Comparison of ENCODE assay signal across 12 cellular contexts in the genomic region with DNA sequence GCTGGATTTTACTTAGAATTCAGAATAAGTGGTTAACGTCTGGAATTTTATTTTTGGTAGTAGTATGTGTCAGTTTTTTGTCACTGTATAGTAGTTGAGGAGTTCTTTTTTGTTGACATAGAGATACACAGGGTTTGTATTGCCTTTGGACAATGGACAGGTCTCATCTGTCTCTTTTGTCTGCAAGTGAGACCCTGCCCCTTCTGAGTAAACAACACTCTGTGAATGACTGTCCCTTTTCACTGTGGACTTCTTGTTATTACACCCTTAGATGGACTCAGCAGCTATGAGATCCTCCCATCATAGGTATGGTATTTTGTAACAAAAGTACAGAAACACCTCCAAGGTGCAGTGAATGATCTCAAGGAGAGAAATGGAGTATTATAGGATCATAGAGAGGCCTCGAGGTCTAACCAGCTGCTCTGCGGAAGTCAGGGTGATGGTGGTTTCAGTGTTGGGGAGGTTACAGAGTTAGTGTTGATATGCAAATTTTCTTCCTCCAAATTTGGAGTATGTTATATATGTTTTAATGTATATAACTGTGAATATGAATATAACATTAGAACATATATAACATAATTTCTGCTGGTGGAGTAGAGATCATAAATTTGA. TPM values are rescaled to one million over a fixed set of nuclear protein-coding genes. Genes with fewer than 3 reads are reported as not detected.
DNase-seq lines count a peak whose midpoint lies in the region; ATAC-seq and TF ChIP-seq lines count a peak whose summit lies in the region.
"Had no signal": no experiment of that assay in that cellular context is flagged by ENCODE, and none has a peak within 500 bp of the region (broad histone marks: within the 10 kb centered on the region; RNA-seq: fewer than 3 reads in every experiment).

No MANE protein-coding gene starts in this region.

- H4K20me1 ChIP-seq in Loucy (ENCODE audit: insufficient read depth, low read length, poor library complexity, severe bottlenecking) = peaks cover 99% of the 10 kb centered on the region

- H3K9ac ChIP-seq in Loucy (ENCODE audit: low read depth, low read length, poor library complexity, severe bottlenecking) = no peak overlapping the region
- no peak overlapping the region for H3K9ac ChIP-seq in rectal smooth muscle tissue (ENCODE audit: low read length)

- no peaks in the 10 kb centered on the region for H3K9me2 ChIP-seq in Loucy (replicated peaks; ENCODE audit: low read depth, low read length)

- H3K27me3 ChIP-seq in Loucy (ENCODE audit: insufficient read depth, low read length, poor library complexity, severe bottlenecking) (no peaks in the 10 kb centered on the region), rectal smooth muscle tissue (ENCODE audit: control insufficient read depth, insufficient read depth, low read length) (no peaks in the 10 kb centered on the region)

- peak overlapping the region; percentile 23 for H3K4me3 Mint-ChIP-seq in activated T-cell treated with anti-CD3 and anti-CD28 coated beads, Interleukin-2, amount 50 U/mL, for 24 hours
- peak overlapping the region; percentile 27 for H3K4me3 Mint-ChIP-seq in activated naive CD8-positive, alpha-beta T cell treated with anti-CD3 and anti-CD28 coated beads for 36 hours

- peaks cover 76% of the 10 kb centered on the region for H3K36me3 Mint-ChIP-seq in activated T-cell treated with anti-CD3 and anti-CD28 coated beads, Interleukin-2, amount 50 U/mL, for 24 hours (ENCODE audit: low read depth)
- H3K36me3 Mint-ChIP-seq in activated naive CD8-positive, alpha-beta T cell treated with anti-CD3 and anti-CD28 coated beads for 36 hours = peaks cover 51% of the 10 kb centered on the region

- H3K4me1 Mint-ChIP-seq in activated T-cell treated with anti-CD3 and anti-CD28 coated beads, Interleukin-2, amount 50 U/mL, for 24 hours (ENCODE audit: low read depth) = peaks cover 93% of the 10 kb centered on the region
- H3K4me1 Mint-ChIP-seq in activated naive CD8-positive, alpha-beta T cell treated with anti-CD3 and anti-CD28 coated beads for 36 hours = peaks cover 83% of the 10 kb centered on the region

- no peak overlapping the region for H2AFZ ChIP-seq in Loucy (ENCODE audit: low read length)

- H3F3A ChIP-seq in Loucy (ENCODE audit: low read depth) = peaks cover 6% of the 10 kb centered on the region; the same call in 1 of the 2 replicates

- H3K27ac ChIP-seq in rectal smooth muscle tissue (ENCODE audit: low read depth, low read length) = no peak overlapping the region

- H3K4me1 ChIP-seq in Loucy (ENCODE audit: insufficient read depth, low read length, poor library complexity, severe bottlenecking) = peaks cover 67% of the 10 kb centered on the region
- peaks cover 38% of the 10 kb centered on the region for H3K4me1 ChIP-seq in rectal smooth muscle tissue (ENCODE audit: control insufficient read depth, insufficient read depth, low read length)

- no peaks in the 10 kb centered on the region for H3K9me3 ChIP-seq in Loucy (ENCODE audit: insufficient read depth, low read depth, low read length)

- TF ChIP-seq CTCF in Loucy (conservative IDR thresholded peaks at IDR 0.05; ENCODE audit: low read length) = no peak

- H3K4me3 ChIP-seq in Loucy (ENCODE audit: low read length, poor library complexity, severe bottlenecking) (peak overlapping the region; percentile 24), rectal smooth muscle tissue (ENCODE audit: low read length) (peak overlapping the region; percentile 27)

- peaks cover 7% of the 10 kb centered on the region; the same call in 1 of the 2 replicates for H3K36me3 ChIP-seq in Loucy (ENCODE audit: insufficient read depth, low read length)
- peaks cover 2% of the 10 kb centered on the region for H3K36me3 ChIP-seq in rectal smooth muscle tissue (ENCODE audit: control insufficient read depth, insufficient read depth, low read length)

- no peaks in the 10 kb centered on the region for H3K9me3 Mint-ChIP-seq in activated T-cell treated with anti-CD3 and anti-CD28 coated beads, Interleukin-2, amount 50 U/mL, for 24 hours
- no peaks in the 10 kb centered on the region for H3K9me3 Mint-ChIP-seq in activated naive CD8-positive, alpha-beta T cell treated with anti-CD3 and anti-CD28 coated beads for 36 hours

- no peak for ATAC-seq in HG03469 (IDR thresholded peaks at IDR 0.05; ENCODE audit: unreplicated experiment)

- H3K27me3 Mint-ChIP-seq in activated T-cell treated with anti-CD3 and anti-CD28 coated beads, Interleukin-2, amount 50 U/mL, for 24 hours = no peaks in the 10 kb centered on the region
- no peaks in the 10 kb centered on the region for H3K27me3 Mint-ChIP-seq in activated naive CD8-positive, alpha-beta T cell treated with anti-CD3 and anti-CD28 coated beads for 36 hours

- peak overlapping the region; percentile 63 for H3K4me2 ChIP-seq in Loucy (ENCODE audit: low read depth, low read length, poor library complexity, severe bottlenecking)

- H3K27ac Mint-ChIP-seq in activated T-cell treated with anti-CD3 and anti-CD28 coated beads, Interleukin-2, amount 50 U/mL, for 24 hours = peak overlapping the region; percentile 94
- H3K27ac Mint-ChIP-seq in activated naive CD8-positive, alpha-beta T cell treated with anti-CD3 and anti-CD28 coated beads for 36 hours = peak overlapping the region; percentile 71

- no peak for DNase-seq in activated T-cell treated with anti-CD3 and anti-CD28 coated beads, Interleukin-2, amount 50 U/mL, for 24 hours
- DNase-seq in activated T-cell treated with anti-CD3 and anti-CD28 coated beads for 4 hours (no peak), MV-4-11 (lab: John Stamatoyannopoulos, UW) (no peak)
- no peak for DNase-seq in activated naive CD8-positive, alpha-beta T cell treated with anti-CD3 and anti-CD28 coated beads for 36 hours
- no peak for DNase-seq in stimulated activated naive CD4-positive, alpha-beta T cell treated with Interleukin-2 at 50 U/mL for 16 hours (lab: John Stamatoyannopoulos, UW)
- DNase-seq: cerebellar nuclear complex; EL; NCI-H1436 treated with DMSO at 0.1 percent for 48 hours; NK-92 treated with Interleukin-12 subunit alpha and Interleukin-12 subunit beta, amount 100 ng/mL, for 24 hours had no signal

- peaks cover 99% of the 10 kb centered on the region for H3K79me2 ChIP-seq in Loucy (ENCODE audit: insufficient read depth, low read length)

RNA-seq across cellular contexts. Expression of a gene that starts 7.8 kb away (rescaled TPM):
- 100 to 1,000 TPM; 122 to 123 TPM for total RNA-seq in activated naive CD8-positive, alpha-beta T cell treated with anti-CD3 and anti-CD28 coated beads for 36 hours
